ENCODE assay signal across 30 cellular contexts in the genomic region with DNA sequence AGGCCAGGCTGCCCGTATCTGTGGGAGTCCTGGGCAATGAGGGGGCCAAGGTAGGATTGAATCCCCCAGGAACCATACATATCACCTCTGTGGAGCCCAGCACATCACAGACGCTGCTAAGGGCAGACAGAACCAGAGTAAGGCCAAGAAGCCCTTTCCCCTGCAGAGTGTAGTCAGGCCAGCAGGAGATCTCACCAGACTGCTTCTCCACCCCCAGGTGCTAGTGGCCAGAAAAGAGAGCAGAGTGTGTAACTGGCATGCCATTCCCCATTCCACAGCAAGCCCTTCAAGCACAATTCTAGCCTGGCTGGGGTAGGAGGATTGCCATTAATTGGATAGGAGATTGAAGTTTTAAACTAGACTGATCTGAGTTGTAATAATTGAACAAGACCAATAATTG. TPM values are rescaled to one million over a fixed set of nuclear protein-coding genes. Genes with fewer than 3 reads are reported as not detected.
A peak's percentile ranks its signal among the peaks of the same experiment; 100 is the strongest.
DNase-seq lines count a peak whose midpoint lies in the region; ATAC-seq, FAIRE-seq and TF ChIP-seq lines count a peak whose summit lies in the region.
"Had no signal": no experiment of that assay in that cellular context is flagged by ENCODE, and none has a peak within 500 bp of the region (broad histone marks: within the 10 kb centered on the region; RNA-seq: fewer than 3 reads in every experiment).

No MANE protein-coding gene starts in this region.

- H3K4me1 ChIP-seq in heart right ventricle (peaks cover 5 to 82% (median 60%) of the 10 kb centered on the region in 9 donors), adrenal gland (replicated peaks in 1 of 2) (peaks cover 10 to 32% of the 10 kb centered on the region in 2 donors)
- H3K4me1 ChIP-seq: breast epithelium, colonic mucosa, prostate gland had no signal

- H3K27me3 ChIP-seq in heart right ventricle (no peaks in the 10 kb centered on the region), adrenal gland (no peaks in the 10 kb centered on the region)
- H3K27me3 ChIP-seq: breast epithelium, colonic mucosa had no signal

- no peaks in the 10 kb centered on the region for H3K36me3 Mint-ChIP-seq in stimulated activated effector memory CD8-positive, alpha-beta T cell treated with anti-CD3 and anti-CD28 coated beads, Interleukin-12 subunit alpha, Interleukin-12 subunit beta, amount 100 ng/mL, for 72 hours

- no peaks in the 10 kb centered on the region for H3K9me3 ChIP-seq in heart right ventricle
- H3K9me3 ChIP-seq in KOPT-K1 (ENCODE audit: insufficient read depth, low read length, poor library complexity, severe bottlenecking): no peaks in the 10 kb centered on the region
- no peaks in the 10 kb centered on the region for H3K9me3 ChIP-seq in adrenal gland (replicated peaks in 1 of 3)
- H3K9me3 ChIP-seq: breast epithelium, colonic mucosa, prostate gland had no signal

- peaks cover 7% of the 10 kb centered on the region for H3K4me1 Mint-ChIP-seq in stimulated activated effector memory CD8-positive, alpha-beta T cell treated with anti-CD3 and anti-CD28 coated beads, Interleukin-12 subunit alpha, Interleukin-12 subunit beta, amount 100 ng/mL, for 72 hours

- ATAC-seq in heart right ventricle (peak in 2 of 8 donors; percentile 8 to 29), left cardiac atrium (no peak)
- no peak for ATAC-seq in stimulated activated effector memory CD8-positive, alpha-beta T cell treated with anti-CD3 and anti-CD28 coated beads, Interleukin-12 subunit alpha, Interleukin-12 subunit beta, amount 100 ng/mL, for 72 hours
- ATAC-seq: activated T-cell treated with anti-CD3 and anti-CD28 coated beads, Interleukin-2, amount 50 U/mL, for 72 hours had no signal

- H3K27ac Mint-ChIP-seq in stimulated activated effector memory CD8-positive, alpha-beta T cell treated with anti-CD3 and anti-CD28 coated beads, Interleukin-12 subunit alpha, Interleukin-12 subunit beta, amount 100 ng/mL, for 72 hours: peak overlapping the region; percentile 20
- H3K27ac Mint-ChIP-seq: activated CD4-positive, alpha-beta T cell treated with anti-CD3 and anti-CD28 coated beads, Interleukin-2, amount 10 ng/mL, durations not matched to agents 24 days and 14 days; activated T-cell treated with anti-CD3 and anti-CD28 coated beads, Interleukin-2, amount 50 U/mL, for 72 hours; H9; T-helper 2 cell treated with Interferon-gamma antibody and Interleukin-4, amounts not matched to agents 5 μg/mL and 100 μg/mL, for 36 hours had no signal

- WGBS in heart right ventricle, 2 donors: 82 to 91% methylated on average over 2 of the region's 2 CpGs
- 87 to 100% (median 91%) methylated on average over 2 of the region's 2 CpGs for WGBS in adrenal gland, 4 donors

- intact Hi-C loops in heart right ventricle (cut with DNase I): loop anchor here in 2 of 10 donors (10.0 kb wide), 1 partner anchor 245 kb away; no protein-coding TSS in a partner anchor
- intact Hi-C loops in left cardiac atrium (cut with DNase I): loop anchor here (10.0 kb wide), 1 partner anchor 445 kb away; no protein-coding TSS in a partner anchor
- intact Hi-C loops in adrenal gland (cut with DNase I): loop anchor here (5.0 to 10.0 kb wide), 2 partner anchors 248 to 455 kb away; no protein-coding TSS in a partner anchor

- TF ChIP-seq CTCF in heart right ventricle (IDR thresholded peaks at IDR 0.05) (peak in 1 of 9 donors; percentile 8), choroid plexus epithelial cell (conservative IDR thresholded peaks at IDR 0.05; ENCODE audit: low read depth, low read length) (peak; percentile 33), adrenal gland (IDR thresholded peaks at IDR 0.05) (no peak)

- no peak overlapping the region for H3K4me3 ChIP-seq in heart right ventricle
- no peak overlapping the region for H3K4me3 ChIP-seq in choroid plexus epithelial cell (ENCODE audit: low read depth, low read length)
- H3K4me3 ChIP-seq in adrenal gland: no peak overlapping the region
- H3K4me3 ChIP-seq: breast epithelium, colonic mucosa, prostate gland, skin epidermis had no signal

- TF ChIP-seq POLR2A in adrenal gland (IDR thresholded peaks at IDR 0.05): no peak

- no peaks in the 10 kb centered on the region for H3K9me3 Mint-ChIP-seq in stimulated activated effector memory CD8-positive, alpha-beta T cell treated with anti-CD3 and anti-CD28 coated beads, Interleukin-12 subunit alpha, Interleukin-12 subunit beta, amount 100 ng/mL, for 72 hours
- H3K9me3 Mint-ChIP-seq: activated CD4-positive, alpha-beta T cell treated with anti-CD3 and anti-CD28 coated beads, Interleukin-2, amount 10 ng/mL, durations not matched to agents 24 days and 14 days; activated T-cell treated with anti-CD3 and anti-CD28 coated beads, Interleukin-2, amount 50 U/mL, for 72 hours; H9; T-helper 2 cell treated with Interferon-gamma antibody and Interleukin-4, amounts not matched to agents 5 μg/mL and 100 μg/mL, for 36 hours had no signal

- H3K27ac ChIP-seq in heart right ventricle (peak overlapping the region in 9 of 10 donors; percentile 13 to 76 (median 71)), KOPT-K1 (ENCODE audit: low read depth, low read length, poor library complexity, severe bottlenecking) (peak overlapping the region; percentile 4), adrenal gland (peak overlapping the region in 1 of 5 donors; percentile 77)
- H3K27ac ChIP-seq: breast epithelium, colonic mucosa, prostate gland, skin epidermis, VCaP had no signal

- FAIRE-seq in frontal cortex (lab: Jason Lieb, UNC): no peak
- FAIRE-seq: endometrium, GM12892, islet of Langerhans, urothelium cell line had no signal

- no peaks in the 10 kb centered on the region for H3K36me3 ChIP-seq in heart right ventricle
- no peaks in the 10 kb centered on the region for H3K36me3 ChIP-seq in KOPT-K1 (ENCODE audit: insufficient read depth, low read length)
- H3K36me3 ChIP-seq in adrenal gland (replicated peaks in 1 of 2): no peaks in the 10 kb centered on the region
- H3K36me3 ChIP-seq: breast epithelium, colonic mucosa, prostate gland had no signal

- H3K4me3 Mint-ChIP-seq in stimulated activated effector memory CD8-positive, alpha-beta T cell treated with anti-CD3 and anti-CD28 coated beads, Interleukin-12 subunit alpha, Interleukin-12 subunit beta, amount 100 ng/mL, for 72 hours: no peak overlapping the region
- H3K4me3 Mint-ChIP-seq: activated CD4-positive, alpha-beta T cell treated with anti-CD3 and anti-CD28 coated beads, Interleukin-2, amount 10 ng/mL, durations not matched to agents 24 days and 14 days; activated T-cell treated with anti-CD3 and anti-CD28 coated beads, Interleukin-2, amount 50 U/mL, for 72 hours; H9; T-helper 2 cell treated with Interferon-gamma antibody and Interleukin-4, amounts not matched to agents 5 μg/mL and 100 μg/mL, for 36 hours had no signal

- DNase-seq in heart right ventricle (no peak), left cardiac atrium (no peak), choroid plexus epithelial cell (ENCODE audit: low read depth) (peak; percentile 46), frontal cortex (ENCODE audit: low spot score in 2 of 2) (no peak), adrenal gland (no peak), T-helper 2 cell (no peak)
- no peak for DNase-seq in stimulated activated effector memory CD8-positive, alpha-beta T cell treated with anti-CD3 and anti-CD28 coated beads, Interleukin-12 subunit alpha, Interleukin-12 subunit beta, amount 100 ng/mL, for 72 hours (ENCODE audit: low spot score in 2 of 2)
- DNase-seq: activated CD4-positive, alpha-beta T cell treated with anti-CD3 and anti-CD28 coated beads, Interleukin-2, amount 10 ng/mL, durations not matched to agents 24 days and 14 days; activated naive CD4-positive, alpha-beta T cell treated with Interleukin-2 at 50 U/mL for 16 hours; activated T-cell treated with anti-CD3 and anti-CD28 coated beads, Interleukin-2, amount 50 U/mL, for 72 hours; amygdala; colonic mucosa; DMS79 treated with DMSO at 0.1 percent for 48 hours; H9; mammary epithelial cell; NCI-H1417 treated with DMSO at 0.1 percent for 48 hours; NCI-H446 treated with DMSO at 0.1 percent for 48 hours; NK-92 treated with Interleukin-12 subunit alpha and Interleukin-12 subunit beta, amount 100 ng/mL, for 24 hours; stimulated activated CD4-positive, alpha-beta T cell treated with anti-CD3 and anti-CD28 coated beads, Interleukin-1b, Interleukin-23, amount 100 ng/mL, for 48 hours; substantia nigra had no signal

RNA-seq across cellular contexts. Expression of gene FCHSD2, which starts 28.0 kb away (rescaled TPM):
- 10 to 100 TPM; 28.1 to 48.4 (median 39.0) TPM for total RNA-seq in heart right ventricle
- polyA plus RNA-seq in heart right ventricle: 10 to 100 TPM; 16.1 to 17.1 TPM
- total RNA-seq in left cardiac atrium: 10 to 100 TPM; 36.0 to 48.0 TPM
- 57.9 TPM for total RNA-seq in frontal cortex
- total RNA-seq in adrenal gland: 10 to 100 TPM; 24.5 to 67.2 (median 37.0) TPM
- polyA plus RNA-seq in adrenal gland: 10 to 100 TPM; 14.6 to 39.1 (median 21.3) TPM

RNA-seq across cellular contexts. Expression of gene P2RY2, which starts 47.9 kb away (rescaled TPM):
- total RNA-seq in heart right ventricle (10 to 100 TPM in 8 of 10 donors, 1 to 10 TPM in 2; 9.5 to 37.5 (median 12.7) TPM), left cardiac atrium (10 to 100 TPM; 12.0 to 16.5 TPM), frontal cortex (not detected), adrenal gland (10 to 100 TPM in 1 of 8 donors, 1 to 10 TPM in 7; 1.8 to 51.6 (median 8.4) TPM)
- polyA plus RNA-seq in heart right ventricle (1 to 10 TPM; 7.1 to 8.2 TPM), adrenal gland (1 to 10 TPM; 1.3 to 8.7 (median 2.2) TPM)
- total RNA-seq: activated CD4-positive, alpha-beta T cell treated with anti-CD3 and anti-CD28 coated beads, Interleukin-2, amount 10 ng/mL, durations not matched to agents 24 days and 14 days; activated T-cell treated with anti-CD3 and anti-CD28 coated beads, Interleukin-2, amount 50 U/mL, for 72 hours had no signal
